ENCODE assay signal across 19 cellular contexts in the genomic region with DNA sequence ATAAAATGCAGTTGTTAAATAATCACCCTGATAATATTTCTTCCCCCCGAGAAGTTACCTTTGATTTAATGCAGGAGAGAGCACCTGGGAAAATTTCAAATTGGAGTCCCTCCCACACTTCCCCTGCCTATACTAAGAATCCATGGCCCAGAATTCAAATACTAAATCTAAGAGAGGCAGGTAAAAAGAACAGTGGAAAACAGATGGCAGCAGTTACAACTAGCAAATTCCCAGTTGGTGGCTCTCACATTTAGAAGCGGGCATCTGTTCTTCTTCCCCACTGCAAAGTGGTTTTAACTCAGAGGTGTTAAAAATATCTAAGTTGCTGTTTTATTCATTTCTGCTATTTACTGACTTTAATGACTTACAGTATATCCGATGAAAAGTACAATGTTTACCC.
"Had no signal": no experiment of that assay in that cellular context is flagged by ENCODE, and none has a peak within 500 bp of the region (broad histone marks: within the 10 kb centered on the region; RNA-seq: fewer than 3 reads in every experiment).

No MANE protein-coding gene starts in this region.

- H3K4me1 ChIP-seq: ascending aorta, breast epithelium, esophagus muscularis mucosa, gastroesophageal sphincter, heart right ventricle, spleen, thyroid gland had no signal

- ATAC-seq: activated T-cell treated with anti-CD3 and anti-CD28 coated beads, Interleukin-2, amount 50 U/mL, for 4 hours; gastroesophageal sphincter; heart right ventricle; left ventricle myocardium superior; stimulated activated naive B cell treated with anti-CD40 and anti-IgM and Interleukin-4, amounts not matched to agents 10 μg/mL and 1 μg/mL and 100 μg/mL, for 72 hours had no signal

- H3K27me3 Mint-ChIP-seq: activated CD4-positive, alpha-beta T cell treated with anti-CD3 and anti-CD28 coated beads, Interleukin-2, amount 10 ng/mL, durations not matched to agents 7 days and 5 days; stimulated activated naive B cell treated with anti-CD40 and anti-IgM and Interleukin-4, amounts not matched to agents 10 μg/mL and 1 μg/mL and 100 μg/mL, for 72 hours had no signal

- DNase-seq: activated CD4-positive, alpha-beta T cell treated with anti-CD3 and anti-CD28 coated beads, Interleukin-2, amount 10 ng/mL, durations not matched to agents 7 days and 5 days; activated CD8-positive, alpha-beta memory T cell treated with anti-CD3 and anti-CD28 coated beads, Interleukin-2, amount 50 U/mL, for 4 hours; activated effector memory CD4-positive, alpha-beta T cell treated with Interleukin-2 at 50 U/mL for 16 hours; activated naive CD4-positive, alpha-beta T cell treated with anti-CD3 and anti-CD28 coated beads, Interleukin-2, amount 50 U/mL, for 16 hours; activated T-cell treated with anti-CD3 and anti-CD28 coated beads, Interleukin-2, amount 50 U/mL, for 4 hours; dermis blood vessel endothelial cell; effector memory CD4-positive, alpha-beta T cell; heart right ventricle; immature natural killer cell; left ventricle myocardium superior; occipital lobe; spleen; stimulated activated naive B cell treated with anti-CD40 and anti-IgM and Interleukin-4, amounts not matched to agents 10 μg/mL and 1 μg/mL and 100 μg/mL, for 72 hours; T1000; thyroid gland had no signal

- H3K27ac ChIP-seq: ascending aorta, breast epithelium, esophagus muscularis mucosa, gastroesophageal sphincter, heart right ventricle, spleen, thyroid gland had no signal

- H3K4me3 Mint-ChIP-seq: activated CD4-positive, alpha-beta T cell treated with anti-CD3 and anti-CD28 coated beads, Interleukin-2, amount 10 ng/mL, durations not matched to agents 7 days and 5 days; activated T-cell treated with anti-CD3 and anti-CD28 coated beads, Interleukin-2, amount 50 U/mL, for 4 hours; immature natural killer cell; stimulated activated naive B cell treated with anti-CD40 and anti-IgM and Interleukin-4, amounts not matched to agents 10 μg/mL and 1 μg/mL and 100 μg/mL, for 72 hours had no signal

- H3K9me3 ChIP-seq: ascending aorta, breast epithelium, esophagus muscularis mucosa, gastroesophageal sphincter, thyroid gland had no signal

- H3K4me1 Mint-ChIP-seq: activated CD4-positive, alpha-beta T cell treated with anti-CD3 and anti-CD28 coated beads, Interleukin-2, amount 10 ng/mL, durations not matched to agents 7 days and 5 days; immature natural killer cell; stimulated activated naive B cell treated with anti-CD40 and anti-IgM and Interleukin-4, amounts not matched to agents 10 μg/mL and 1 μg/mL and 100 μg/mL, for 72 hours had no signal

- H3K36me3 Mint-ChIP-seq: stimulated activated naive B cell treated with anti-CD40 and anti-IgM and Interleukin-4, amounts not matched to agents 10 μg/mL and 1 μg/mL and 100 μg/mL, for 72 hours had no signal

- H3K27ac Mint-ChIP-seq: activated CD4-positive, alpha-beta T cell treated with anti-CD3 and anti-CD28 coated beads, Interleukin-2, amount 10 ng/mL, durations not matched to agents 7 days and 5 days; immature natural killer cell; stimulated activated naive B cell treated with anti-CD40 and anti-IgM and Interleukin-4, amounts not matched to agents 10 μg/mL and 1 μg/mL and 100 μg/mL, for 72 hours had no signal

- H3K27me3 ChIP-seq: ascending aorta, breast epithelium, esophagus muscularis mucosa, gastroesophageal sphincter, heart right ventricle, spleen, thyroid gland had no signal
